In genomic region chr1:18859560-18859959, GRCh38 we compare ENCODE assay signal across 12 cellular contexts. TPM values are rescaled to one million over a fixed set of nuclear protein-coding genes. Genes with fewer than 3 reads are reported as not detected.
"Had no signal": no experiment of that assay in that cellular context is flagged by ENCODE, and none has a peak within 500 bp of the region (broad histone marks: within the 10 kb centered on the region; RNA-seq: fewer than 3 reads in every experiment).

Gene TAS1R2, minus strand, starts transcription at chr1:18859660. Its CDS starts 0 bp downstream, at chr1:18859660.

- H3K27ac Mint-ChIP-seq: GM23338, H9, HFFc6 had no signal

- H3K4me1 ChIP-seq: HAP-1 had no signal

- H3K4me3 Mint-ChIP-seq: GM23338, H9, HFFc6 had no signal

- FAIRE-seq: H1, H54 had no signal

- H3K4me3 ChIP-seq: GM23248, GM23338, HAP-1 had no signal

- H3K4me1 Mint-ChIP-seq: GM23338, H9 had no signal

- H3K27ac ChIP-seq: GM23248 had no signal

- H3K9me3 Mint-ChIP-seq: GM23338, H9, HFFc6 had no signal

- H3K9me3 ChIP-seq: HAP-1 had no signal

- H3K9ac ChIP-seq: GM23248 had no signal

- DNase-seq: GM23248, GOT3, H7, H9, HCEC 1CT, HFFc6 had no signal

- H2AFZ ChIP-seq: GM23248, GM23338 had no signal

- H3K36me3 ChIP-seq: HAP-1 had no signal

- H3K4me2 ChIP-seq: GM23338 had no signal

- ATAC-seq: GM23338, HCT116 had no signal

RNA-seq across cellular contexts. Expression of gene TAS1R2, which starts in this region (rescaled TPM):
- total RNA-seq: GM23248, GM23338, H1, H4, H9, HFFc6 had no signal
- polyA plus RNA-seq: GM23248, GM23338, H1 had no signal
